In genomic region chr18:10065296-10065695, GRCh38 we compare ENCODE assay signal across 32 cellular contexts.
"Had no signal": no experiment of that assay in that cellular context is flagged by ENCODE, and none has a peak within 500 bp of the region (broad histone marks: within the 10 kb centered on the region; RNA-seq: fewer than 3 reads in every experiment).

No MANE protein-coding gene starts in this region.

- DNase-seq: activated B cell treated with CpG ODN at 0.5 μM for 24 hours; activated CD4-positive, alpha-beta memory T cell treated with anti-CD3 and anti-CD28 coated beads for 36 hours; activated CD4-positive, alpha-beta T cell treated with anti-CD3 and anti-CD28 coated beads for 4 hours; activated CD4-positive, alpha-beta T cell treated with anti-CD3 and anti-CD28 coated beads, Interleukin-2, amount 10 ng/mL, durations not matched to agents 24 days and 14 days; activated CD4-positive, alpha-beta T cell treated with anti-CD3 and anti-CD28 coated beads, Interleukin-2, amount 50 U/mL, for 1 hour; activated CD4-positive, alpha-beta T cell treated with anti-CD3 and anti-CD28 coated beads, Interleukin-2, amount 50 U/mL, for 4 hours; activated CD4-positive, CD25-positive, alpha-beta regulatory T cell treated with anti-CD3 and anti-CD28 coated beads, Interleukin-2, amount 50 U/mL, for 72 hours; activated CD8-positive, alpha-beta memory T cell treated with anti-CD3 and anti-CD28 coated beads, Interleukin-2, amount 50 U/mL, for 4 hours; activated CD8-positive, alpha-beta T cell treated with anti-CD3 and anti-CD28 coated beads for 36 hours; activated effector memory CD4-positive, alpha-beta T cell treated with anti-CD3 and anti-CD28 coated beads, Interleukin-2, amount 50 U/mL, for 16 hours; activated gamma-delta T cell treated with Interleukin-2 at 50 U/mL for 16 hours; activated naive CD4-positive, alpha-beta T cell; activated naive CD4-positive, alpha-beta T cell treated with anti-CD3 and anti-CD28 coated beads for 36 hours; activated naive CD4-positive, alpha-beta T cell treated with anti-CD3 and anti-CD28 coated beads, Interleukin-2, amount 50 U/mL, for 16 hours; activated naive CD8-positive, alpha-beta T cell treated with anti-CD3 and anti-CD28 coated beads for 36 hours; activated T-cell treated with anti-CD3 and anti-CD28 coated beads for 4 hours; activated T-cell treated with anti-CD3 and anti-CD28 coated beads, Interleukin-2, amount 50 U/mL, for 1 hour; activated T-cell treated with anti-CD3 and anti-CD28 coated beads, Interleukin-2, amount 50 U/mL, for 4 hours; activated T-cell treated with anti-CD3 and anti-CD28 coated beads, Interleukin-2, amount 50 U/mL, for 72 hours; adrenal gland; amniotic stem cell; anterior cingulate cortex; caudate nucleus; cerebellar nuclear complex; T-helper 17 cell; T-helper 9 cell had no signal

- ATAC-seq: activated CD8-positive, alpha-beta T cell treated with anti-CD3 and anti-CD28 coated beads for 36 hours; activated naive CD4-positive, alpha-beta T cell treated with anti-CD3 and anti-CD28 coated beads, Interleukin-2, amount 50 U/mL, for 72 hours; activated T-cell treated with anti-CD3 and anti-CD28 coated beads, Interleukin-2, amount 50 U/mL, for 4 hours; activated T-cell treated with anti-CD3 and anti-CD28 coated beads, Interleukin-2, amount 50 U/mL, for 72 hours; activated T-helper 17 cell treated with anti-CD3 and anti-CD28 coated beads, Interleukin-2, amount 50 U/mL, for 72 hours; T-helper 17 cell had no signal

- H3K36me3 Mint-ChIP-seq: activated CD4-positive, alpha-beta memory T cell treated with anti-CD3 and anti-CD28 coated beads for 36 hours; activated naive CD4-positive, alpha-beta T cell treated with anti-CD3 and anti-CD28 coated beads, Interleukin-2, amount 50 U/mL, for 72 hours; activated naive CD8-positive, alpha-beta T cell treated with anti-CD3 and anti-CD28 coated beads for 36 hours; brain had no signal

- H3K27ac Mint-ChIP-seq: activated B cell treated with CpG ODN at 0.5 μM for 24 hours; activated CD4-positive, alpha-beta memory T cell treated with anti-CD3 and anti-CD28 coated beads for 36 hours; activated CD4-positive, alpha-beta T cell treated with anti-CD3 and anti-CD28 coated beads, Interleukin-2, amount 10 ng/mL, durations not matched to agents 24 days and 14 days; activated CD8-positive, alpha-beta T cell treated with anti-CD3 and anti-CD28 coated beads for 36 hours; activated naive CD4-positive, alpha-beta T cell treated with anti-CD3 and anti-CD28 coated beads for 36 hours; activated naive CD4-positive, alpha-beta T cell treated with anti-CD3 and anti-CD28 coated beads, Interleukin-2, amount 50 U/mL, for 72 hours; activated naive CD8-positive, alpha-beta T cell treated with anti-CD3 and anti-CD28 coated beads for 36 hours; activated T-cell treated with anti-CD3 and anti-CD28 coated beads, Interleukin-2, amount 50 U/mL, for 72 hours; activated T-helper 1 cell treated with anti-CD3 and anti-CD28 coated beads, Interleukin-12 subunit alpha, Interleukin-12 subunit beta, Interleukin-2, Interleukin-4 antibody, amounts not matched to agents 30 ng/mL and 10 ng/mL and 1 ng/mL, durations not matched to agents 14 hours and 24 hours and 36 hours; activated T-helper 17 cell treated with anti-CD3 and anti-CD28 coated beads, Interleukin-2, amount 50 U/mL, for 72 hours; T-helper 17 cell; T-helper 2 cell treated with Interferon-gamma antibody and Interleukin-4, amounts not matched to agents 5 μg/mL and 100 μg/mL, for 36 hours had no signal

- H3K9me3 Mint-ChIP-seq: activated B cell treated with CpG ODN at 0.5 μM for 24 hours; activated CD4-positive, alpha-beta memory T cell treated with anti-CD3 and anti-CD28 coated beads for 36 hours; activated CD4-positive, alpha-beta T cell treated with anti-CD3 and anti-CD28 coated beads, Interleukin-2, amount 10 ng/mL, durations not matched to agents 24 days and 14 days; activated CD8-positive, alpha-beta T cell treated with anti-CD3 and anti-CD28 coated beads for 36 hours; activated naive CD4-positive, alpha-beta T cell treated with anti-CD3 and anti-CD28 coated beads for 36 hours; activated naive CD4-positive, alpha-beta T cell treated with anti-CD3 and anti-CD28 coated beads, Interleukin-2, amount 50 U/mL, for 72 hours; activated naive CD8-positive, alpha-beta T cell treated with anti-CD3 and anti-CD28 coated beads for 36 hours; activated T-cell treated with anti-CD3 and anti-CD28 coated beads, Interleukin-2, amount 50 U/mL, for 4 hours; activated T-cell treated with anti-CD3 and anti-CD28 coated beads, Interleukin-2, amount 50 U/mL, for 72 hours; activated T-helper 1 cell treated with anti-CD3 and anti-CD28 coated beads, Interleukin-12 subunit alpha, Interleukin-12 subunit beta, Interleukin-2, Interleukin-4 antibody, amounts not matched to agents 30 ng/mL and 10 ng/mL and 1 ng/mL, durations not matched to agents 14 hours and 24 hours and 36 hours; central memory CD8-positive, alpha-beta T cell; T-helper 2 cell treated with Interferon-gamma antibody and Interleukin-4, amounts not matched to agents 5 μg/mL and 100 μg/mL, for 36 hours had no signal

- H3K4me3 Mint-ChIP-seq: activated B cell treated with CpG ODN at 0.5 μM for 24 hours; activated CD4-positive, alpha-beta memory T cell treated with anti-CD3 and anti-CD28 coated beads for 36 hours; activated CD4-positive, alpha-beta T cell treated with anti-CD3 and anti-CD28 coated beads, Interleukin-2, amount 10 ng/mL, durations not matched to agents 24 days and 14 days; activated CD8-positive, alpha-beta T cell treated with anti-CD3 and anti-CD28 coated beads for 36 hours; activated naive CD4-positive, alpha-beta T cell treated with anti-CD3 and anti-CD28 coated beads for 36 hours; activated naive CD8-positive, alpha-beta T cell treated with anti-CD3 and anti-CD28 coated beads for 36 hours; activated T-cell treated with anti-CD3 and anti-CD28 coated beads, Interleukin-2, amount 50 U/mL, for 4 hours; activated T-cell treated with anti-CD3 and anti-CD28 coated beads, Interleukin-2, amount 50 U/mL, for 72 hours; activated T-helper 1 cell treated with anti-CD3 and anti-CD28 coated beads, Interleukin-12 subunit alpha, Interleukin-12 subunit beta, Interleukin-2, Interleukin-4 antibody, amounts not matched to agents 30 ng/mL and 10 ng/mL and 1 ng/mL, durations not matched to agents 14 hours and 24 hours and 36 hours; activated T-helper 17 cell treated with anti-CD3 and anti-CD28 coated beads, Interleukin-2, amount 50 U/mL, for 72 hours; brain; central memory CD8-positive, alpha-beta T cell; T-helper 17 cell; T-helper 2 cell treated with Interferon-gamma antibody and Interleukin-4, amounts not matched to agents 5 μg/mL and 100 μg/mL, for 36 hours had no signal

- H3K4me1 Mint-ChIP-seq: activated B cell treated with CpG ODN at 0.5 μM for 24 hours; activated T-helper 17 cell treated with anti-CD3 and anti-CD28 coated beads, Interleukin-2, amount 50 U/mL, for 72 hours; central memory CD8-positive, alpha-beta T cell had no signal

- H3K27me3 Mint-ChIP-seq: brain had no signal
